Comparison of ENCODE assay signal across 17 cellular contexts in the genomic region with DNA sequence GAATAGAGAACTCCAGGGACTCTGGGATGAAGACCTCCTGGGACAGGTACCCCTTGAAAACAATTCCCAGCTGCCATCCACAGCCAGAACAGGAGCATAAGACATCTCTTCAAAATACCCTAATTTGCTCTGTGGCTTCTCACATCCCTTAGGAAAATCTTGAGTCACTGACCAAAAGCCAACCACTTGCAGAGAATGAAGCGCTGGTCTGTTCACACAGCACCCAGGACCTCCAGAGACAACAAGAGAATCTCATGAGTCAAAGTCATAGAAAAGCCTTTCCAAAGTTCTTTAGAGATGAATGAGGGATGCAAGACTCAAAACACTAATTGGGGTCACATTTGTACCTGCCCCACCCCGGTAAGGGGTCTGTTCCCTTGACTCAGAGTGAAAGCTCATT.
A peak's percentile ranks its signal among the peaks of the same experiment; 100 is the strongest.
DNase-seq lines count a peak whose midpoint lies in the region; ATAC-seq and TF ChIP-seq lines count a peak whose summit lies in the region.
"Had no signal": no experiment of that assay in that cellular context is flagged by ENCODE, and none has a peak within 500 bp of the region (broad histone marks: within the 10 kb centered on the region; RNA-seq: fewer than 3 reads in every experiment).

No MANE protein-coding gene starts in this region.

- peaks cover 7% of the 10 kb centered on the region for H4K20me1 ChIP-seq in smooth muscle cell (ENCODE audit: low read depth)

- no peak for ATAC-seq in Right ventricle myocardium inferior
- ATAC-seq: HCT116 had no signal

- peaks cover 7% of the 10 kb centered on the region for H3K79me2 ChIP-seq in smooth muscle cell (ENCODE audit: low read depth)

- H3K36me3 Mint-ChIP-seq in osteocyte (ENCODE audit: unreplicated experiment) (peaks cover 31% of the 10 kb centered on the region), nephron progenitor cell (ENCODE audit: low read depth) (peaks cover 20% of the 10 kb centered on the region)
- H3K36me3 Mint-ChIP-seq: CD4-positive, CD25-positive, alpha-beta regulatory T cell; CD8-positive, alpha-beta memory T cell had no signal

- no peak overlapping the region for H3K4me3 ChIP-seq in smooth muscle cell

- 81% methylated on average over 2 of the region's 2 CpGs for WGBS in smooth muscle cell (ENCODE audit: low lambda C conversion rate)

- DNase-seq in EL = peak; percentile 41
- DNase-seq in HT1080 (ENCODE audit: low read depth) = peak; percentile 31
- DNase-seq in RPMI7951 (ENCODE audit: low read depth) = peak; percentile 65
- DNase-seq in osteocyte (ENCODE audit: extremely low spot score, unreplicated experiment) = no peak
- no peak for DNase-seq in Right ventricle myocardium inferior (ENCODE audit: missing footprints)
- DNase-seq in smooth muscle cell (lab: John Stamatoyannopoulos, UW; ENCODE audit: unreplicated experiment) = no peak
- no peak for DNase-seq in retina
- DNase-seq in nephron progenitor cell = no peak
- DNase-seq: BE2C; C1 segment of cervical spinal cord; Caco-2; CD4-positive, CD25-positive, alpha-beta regulatory T cell; CD8-positive, alpha-beta memory T cell; GOT3; H7 had no signal

- TF ChIP-seq CTCF in osteocyte (IDR thresholded peaks at IDR 0.05) (no peak), smooth muscle cell (IDR thresholded peaks at IDR 0.05; ENCODE audit: borderline replicate concordance, insufficient read depth, poor library complexity, severe bottlenecking) (no peak), nephron progenitor cell (IDR thresholded peaks at IDR 0.05) (no peak)

- no peaks in the 10 kb centered on the region for H3K9me3 ChIP-seq in smooth muscle cell (replicated peaks; ENCODE audit: low read depth)
- H3K9me3 ChIP-seq: BE2C, Caco-2 had no signal

- H2AFZ ChIP-seq in smooth muscle cell (ENCODE audit: low read depth) = no peak overlapping the region

- no peaks in the 10 kb centered on the region for H3K36me3 ChIP-seq in smooth muscle cell (ENCODE audit: low read depth)
- H3K36me3 ChIP-seq: BE2C had no signal

- H3K27me3 ChIP-seq in smooth muscle cell (ENCODE audit: low read depth) = no peaks in the 10 kb centered on the region
- H3K27me3 ChIP-seq: BE2C had no signal

- no peak overlapping the region for H3K27ac ChIP-seq in smooth muscle cell (ENCODE audit: low read depth)
- H3K27ac ChIP-seq: KMS-11 had no signal

- H3K9me3 Mint-ChIP-seq in osteocyte (ENCODE audit: unreplicated experiment) (peaks cover 3% of the 10 kb centered on the region), nephron progenitor cell (no peaks in the 10 kb centered on the region)

- peak overlapping the region; percentile 29 for H3K27ac Mint-ChIP-seq in osteocyte (ENCODE audit: unreplicated experiment)
- no peak overlapping the region for H3K27ac Mint-ChIP-seq in nephron progenitor cell
- H3K27ac Mint-ChIP-seq: CD4-positive, CD25-positive, alpha-beta regulatory T cell; CD8-positive, alpha-beta memory T cell had no signal

- intact Hi-C loops in Right ventricle myocardium inferior (cut with DNase I) = no loop called here

- H3K4me3 Mint-ChIP-seq in osteocyte (ENCODE audit: unreplicated experiment) (no peak overlapping the region), nephron progenitor cell (no peak overlapping the region)
- H3K4me3 Mint-ChIP-seq: CD4-positive, CD25-positive, alpha-beta regulatory T cell; CD8-positive, alpha-beta memory T cell had no signal

- H3K4me1 Mint-ChIP-seq in osteocyte (ENCODE audit: unreplicated experiment) (peaks cover 76% of the 10 kb centered on the region), nephron progenitor cell (peaks cover 18% of the 10 kb centered on the region)
- H3K4me1 Mint-ChIP-seq: CD4-positive, CD25-positive, alpha-beta regulatory T cell; CD8-positive, alpha-beta memory T cell had no signal

- H3K27me3 Mint-ChIP-seq in osteocyte (ENCODE audit: unreplicated experiment) = no peaks in the 10 kb centered on the region
- peaks cover 7% of the 10 kb centered on the region for H3K27me3 Mint-ChIP-seq in nephron progenitor cell (ENCODE audit: low read depth, poor library complexity)
- H3K27me3 Mint-ChIP-seq: CD4-positive, CD25-positive, alpha-beta regulatory T cell; CD8-positive, alpha-beta memory T cell had no signal

- no peak overlapping the region for H3K9ac ChIP-seq in smooth muscle cell (ENCODE audit: low read depth)
- H3K9ac ChIP-seq: KMS-11 had no signal

- H3K4me1 ChIP-seq in smooth muscle cell (ENCODE audit: low read depth) = no peaks in the 10 kb centered on the region
- H3K4me1 ChIP-seq: BE2C, Caco-2 had no signal

- H3K4me2 ChIP-seq in smooth muscle cell = no peak overlapping the region
- H3K4me2 ChIP-seq: KMS-11 had no signal

- H3F3A ChIP-seq in smooth muscle cell (ENCODE audit: low read depth) = peaks cover 17% of the 10 kb centered on the region

Comparison
In these comparisons a context has a peak if more than half of its experiments do, and no peak if none do; other contexts are left out.
1. DNase-seq: peak in EL (single experiment), HT1080 (single experiment) and RPMI7951 (single experiment); none in osteocyte (single experiment), Right ventricle myocardium inferior (single experiment), smooth muscle cell (single experiment), retina (single experiment) and nephron progenitor cell (single experiment).